Comparison of ENCODE assay signal across 22 cellular contexts in genomic region chrX:29215251-29215650, GRCh38.
DNase-seq lines count a peak whose midpoint lies in the region; ATAC-seq, FAIRE-seq and TF ChIP-seq lines count a peak whose summit lies in the region.
"Had no signal": no experiment of that assay in that cellular context is flagged by ENCODE, and none has a peak within 500 bp of the region (broad histone marks: within the 10 kb centered on the region; RNA-seq: fewer than 3 reads in every experiment).

No MANE protein-coding gene starts in this region.

- in situ Hi-C loops in GM23248 (cut with MboI), result no loop called here

- H2AFZ ChIP-seq in GM23248 (no peak overlapping the region), OCI-LY7 (ENCODE audit: low read length) (no peak overlapping the region)

- no peak overlapping the region for H3K4me2 ChIP-seq in GM23248 (ENCODE audit: unreplicated experiment)
- no peak overlapping the region for H3K4me2 ChIP-seq in OCI-LY7 (ENCODE audit: low read length)

- no peaks in the 10 kb centered on the region for H3F3A ChIP-seq in GM23248 (ENCODE audit: insufficient read depth)

- H3K79me2 ChIP-seq in GM23248 (ENCODE audit: insufficient read depth), result no peaks in the 10 kb centered on the region
- no peaks in the 10 kb centered on the region for H3K79me2 ChIP-seq in OCI-LY7 (ENCODE audit: insufficient read depth, low read depth, low read length)

- H3K27ac ChIP-seq in GM23248 (no peak overlapping the region), RWPE1 (no peak overlapping the region), foreskin keratinocyte (no peak overlapping the region), OCI-LY7 (ENCODE audit: low read depth, low read length, poor library complexity, severe bottlenecking) (no peak overlapping the region), small intestine (ENCODE audit: low read depth in 1 of 2, low read length in 1 of 2) (no peak overlapping the region)
- H3K27ac ChIP-seq: SK-N-MC had no signal

- H3K27me3 ChIP-seq in GM23248 (replicated peaks; ENCODE audit: insufficient read depth), result no peaks in the 10 kb centered on the region
- no peaks in the 10 kb centered on the region for H3K27me3 ChIP-seq in foreskin keratinocyte
- H3K27me3 ChIP-seq in small intestine (ENCODE audit: control insufficient read depth in 2 of 2, insufficient read depth in 2 of 2, low read length in 2 of 2), result no peaks in the 10 kb centered on the region

- intact Hi-C loops in OCI-LY7 (cut with micrococcal nuclease; ENCODE audit: unreplicated experiment), result no loop called here

- no TSS peak for BruUV-seq in OCI-LY7 (replicated peaks; lab: Mats Ljungman, UMichigan)

- no peaks in the 10 kb centered on the region for H4K20me1 ChIP-seq in GM23248 (ENCODE audit: insufficient read depth)
- H4K20me1 ChIP-seq in OCI-LY7 (ENCODE audit: insufficient read depth, low read length), result no peaks in the 10 kb centered on the region

- ATAC-seq in foreskin keratinocyte, result no peak
- ATAC-seq: CD8-positive, alpha-beta T cell had no signal

- FAIRE-seq in colon (lab: Jason Lieb, UNC) (peak; percentile 36), small intestine (lab: Jason Lieb, UNC) (no peak)
- FAIRE-seq: GM12891 had no signal

- POLR2A ChIA-PET in RWPE1 (lab: Yijun Ruan, JAX; ENCODE audit: low non-redundant PET) (no interaction called here), OCI-LY7 (lab: Charles Lee) (no interaction called here)

- 0 to 41% methylated on average over 1 to 4 of the region's 4 CpGs for WGBS in GM23248 (ENCODE audit: low coverage in 1 of 2, low lambda C conversion rate in 2 of 2, missing lambda C conversion rate in 2 of 2), 2 experiments
- WGBS in small intestine, 3 donors, result 83 to 92% (median 85%) methylated on average over 4 of the region's 4 CpGs

- no peaks in the 10 kb centered on the region for H3K9me3 ChIP-seq in GM23248 (ENCODE audit: low read depth)
- H3K9me3 ChIP-seq in OCI-LY7 (ENCODE audit: low read length), result no peaks in the 10 kb centered on the region
- H3K9me3 ChIP-seq in small intestine (ENCODE audit: control insufficient read depth, low read depth), result no peaks in the 10 kb centered on the region

- no peaks in the 10 kb centered on the region for H3K4me1 ChIP-seq in GM23248 (ENCODE audit: insufficient read depth)
- no peaks in the 10 kb centered on the region for H3K4me1 ChIP-seq in foreskin keratinocyte
- H3K4me1 ChIP-seq in OCI-LY7 (ENCODE audit: insufficient read depth, low read length, poor library complexity, severe bottlenecking), result no peaks in the 10 kb centered on the region
- H3K4me1 ChIP-seq in small intestine (ENCODE audit: control insufficient read depth in 2 of 2, insufficient read depth in 1 of 2, low read depth in 1 of 2, low read length in 1 of 2), result no peaks in the 10 kb centered on the region

- no peak for TF ChIP-seq CTCF in RWPE1 (conservative IDR thresholded peaks at IDR 0.05; ENCODE audit: low read depth)
- TF ChIP-seq CTCF in foreskin keratinocyte (conservative IDR thresholded peaks at IDR 0.05), result no peak
- no peak for TF ChIP-seq CTCF in OCI-LY7 (conservative IDR thresholded peaks at IDR 0.05; ENCODE audit: low read length)

- H3K4me3 ChIP-seq in GM23248 (no peak overlapping the region), OCI-LY7 (ENCODE audit: low read depth, low read length, poor library complexity, severe bottlenecking) (no peak overlapping the region), small intestine (ENCODE audit: low read depth in 1 of 2, low read length in 2 of 2) (no peak overlapping the region)
- H3K4me3 ChIP-seq: SK-N-MC had no signal

- H3K9ac ChIP-seq in GM23248, result no peak overlapping the region

- DNase-seq in GM23248 (peak; percentile 1), RWPE1 (ENCODE audit: low spot score) (peak; percentile 1), foreskin keratinocyte (peak; percentile 8 to 34), OCI-LY7 (ENCODE audit: low spot score) (no peak), small intestine (no peak)
- no peak for DNase-seq in stimulated activated CD4-positive, alpha-beta T cell treated with anti-CD3 and anti-CD28 coated beads, Interleukin-2, amount 100 ng/mL, for 24 hours
- DNase-seq: AML-193; C1 segment of cervical spinal cord; CD8-positive, alpha-beta T cell; DND-41; H9; MV-4-11; NCI-H1694; NCI-H2081; NCI-H2171; NCI-H446; NCI-H526; RPMI8226; SHP77 treated with DMSO at 0.1 percent for 48 hours had no signal

- CTCF ChIA-PET in RWPE1 (lab: Yijun Ruan, JAX) (no interaction called here), OCI-LY7 (lab: Charles Lee; ENCODE audit: unreplicated experiment) (no interaction called here)

- H3K36me3 ChIP-seq in GM23248 (ENCODE audit: low read depth) (no peaks in the 10 kb centered on the region), OCI-LY7 (ENCODE audit: insufficient read depth, low read length) (no peaks in the 10 kb centered on the region), small intestine (ENCODE audit: control insufficient read depth in 2 of 2, insufficient read depth in 2 of 2, low read length in 2 of 2) (no peaks in the 10 kb centered on the region)

- no peaks in the 10 kb centered on the region for H3K9me2 ChIP-seq in GM23248 (ENCODE audit: insufficient read depth)
- no peaks in the 10 kb centered on the region for H3K9me2 ChIP-seq in OCI-LY7 (ENCODE audit: insufficient read depth, low read length)

Comparison
In these comparisons a context has a peak if more than half of its experiments do, and no peak if none do; other contexts are left out.
1. DNase-seq: peak in GM23248 (single experiment), RWPE1 (single experiment) and foreskin keratinocyte (2 of 2); none in OCI-LY7 (single experiment), small intestine (single experiment) and stimulated activated CD4-positive, alpha-beta T cell treated with anti-CD3 and anti-CD28 coated beads, Interleukin-2, amount 100 ng/mL, for 24 hours (0 of 2).